8 cellular contexts compared by ENCODE assay signal in the genomic region with DNA sequence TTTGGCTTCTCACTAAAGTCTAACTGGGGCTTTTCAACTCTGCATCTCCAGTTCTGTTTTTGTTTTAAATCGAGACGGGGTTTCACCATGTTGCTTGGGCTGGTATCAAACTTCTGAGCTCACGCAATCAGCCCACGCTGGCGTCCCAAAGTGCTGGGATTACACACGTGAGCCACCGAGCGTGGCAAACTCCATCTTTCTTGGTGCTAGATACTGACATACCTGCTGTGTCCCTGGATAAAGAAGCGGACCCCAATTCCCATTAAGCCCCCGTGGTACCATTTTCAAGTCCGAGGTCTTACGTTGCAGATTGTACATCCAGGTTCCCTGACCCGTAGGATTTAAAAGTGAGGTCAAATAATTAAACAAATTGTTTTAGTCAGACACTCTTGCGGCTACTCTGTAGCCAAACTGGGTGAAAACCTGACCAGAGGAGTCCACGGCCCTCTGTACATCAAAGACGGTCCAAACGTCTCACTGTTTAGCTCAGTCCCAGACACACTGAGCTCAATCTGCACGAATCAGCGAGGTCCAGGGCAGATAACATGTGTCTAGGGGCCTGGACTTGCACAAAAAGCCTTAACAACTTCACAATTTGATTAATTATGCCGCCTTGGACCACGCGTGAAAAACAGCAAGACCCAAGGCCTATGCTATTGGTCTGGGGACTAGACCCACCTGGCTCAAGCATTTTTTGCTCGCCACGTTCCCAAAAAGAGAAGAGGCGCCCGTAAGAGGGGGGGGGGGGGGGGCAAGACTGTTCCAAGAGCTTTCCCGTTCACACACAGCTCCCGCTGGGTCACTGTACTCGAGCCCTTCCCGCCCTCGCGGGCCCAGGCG. TPM values are rescaled to one million over a fixed set of nuclear protein-coding genes. Genes with fewer than 3 reads are reported as not detected.
DNase-seq lines count a peak whose midpoint lies in the region; ATAC-seq and TF ChIP-seq lines count a peak whose summit lies in the region.

No MANE protein-coding gene starts in this region.

- H3K4me1 ChIP-seq in RWPE2 (ENCODE audit: insufficient read depth, poor library complexity, severe bottlenecking), result peaks cover 23% of the 10 kb centered on the region
- peaks cover 5% of the 10 kb centered on the region for H3K4me1 ChIP-seq in ectodermal cell (ENCODE audit: control insufficient read depth, insufficient read depth, low read length)
- H3K4me1 ChIP-seq in mesendoderm (ENCODE audit: control insufficient read depth, low read depth, low read length), result no peaks in the 10 kb centered on the region
- peaks cover 40% of the 10 kb centered on the region for H3K4me1 ChIP-seq in testis

- H3K4me3 ChIP-seq in AG10803 (ENCODE audit: low read length) (peak overlapping the region; percentile 99), RWPE2 (ENCODE audit: severe bottlenecking) (peak overlapping the region; percentile 95), ectodermal cell (ENCODE audit: insufficient read depth, low read depth, low read length) (peak overlapping the region; percentile 100), mesendoderm (ENCODE audit: low read length) (peak overlapping the region; percentile 74), testis (peak overlapping the region; percentile 85 to 100)

- peak overlapping the region; percentile 96 for H3K56ac ChIP-seq in mesendoderm (ENCODE audit: low read length)

- no peak overlapping the region for H2BK5ac ChIP-seq in mesendoderm (ENCODE audit: low read length)

- H3K79me1 ChIP-seq in mesendoderm (ENCODE audit: low read length), result peaks cover 13% of the 10 kb centered on the region

- intact Hi-C loops in testis (cut with DNase I; ENCODE audit: low total_unique reads), result no loop called here

- H3K27me3 ChIP-seq in RWPE2 (ENCODE audit: insufficient read depth, poor library complexity, severe bottlenecking) (no peaks in the 10 kb centered on the region), ectodermal cell (ENCODE audit: control insufficient read depth, insufficient read depth, low read length, poor library complexity, severe bottlenecking) (no peaks in the 10 kb centered on the region), mesendoderm (ENCODE audit: insufficient read depth, low read length, poor library complexity) (no peaks in the 10 kb centered on the region), testis (no peaks in the 10 kb centered on the region)

- peak overlapping the region; percentile 98 for H3K9ac ChIP-seq in mesendoderm (ENCODE audit: low read length)

- no peak overlapping the region for H2BK15ac ChIP-seq in mesendoderm (replicated peaks; ENCODE audit: low read depth)

- peak overlapping the region; percentile 62 for H2BK120ac ChIP-seq in mesendoderm (ENCODE audit: low read depth, low read length)

- H3K79me2 ChIP-seq in mesendoderm (ENCODE audit: control insufficient read depth, insufficient read depth, low read length), result peaks cover 64% of the 10 kb centered on the region

- no peaks in the 10 kb centered on the region for H3K9me3 ChIP-seq in RWPE2 (ENCODE audit: severe bottlenecking)
- no peaks in the 10 kb centered on the region for H3K9me3 ChIP-seq in ectodermal cell (ENCODE audit: control insufficient read depth, low read length)
- no peaks in the 10 kb centered on the region for H3K9me3 ChIP-seq in testis

- TF ChIP-seq CTCF in AG10803 (conservative IDR thresholded peaks at IDR 0.05; ENCODE audit: low read length) (no peak), GM20000 (IDR thresholded peaks at IDR 0.05; ENCODE audit: extremely low read depth, missing control alignments) (no peak), RWPE2 (IDR thresholded peaks at IDR 0.05; ENCODE audit: poor library complexity, severe bottlenecking) (no peak), testis (IDR thresholded peaks at IDR 0.05) (no peak)

- H3K36me3 ChIP-seq in RWPE2 (ENCODE audit: low read depth), result peaks cover 53% of the 10 kb centered on the region
- H3K36me3 ChIP-seq in ectodermal cell (ENCODE audit: control insufficient read depth, insufficient read depth, low read length), result peaks cover 7% of the 10 kb centered on the region
- H3K36me3 ChIP-seq in mesendoderm (ENCODE audit: control insufficient read depth, insufficient read depth, low read length), result peaks cover 3% of the 10 kb centered on the region
- no peaks in the 10 kb centered on the region for H3K36me3 ChIP-seq in testis (ENCODE audit: low read depth, missing control alignments)

- H3K18ac ChIP-seq in mesendoderm (ENCODE audit: low read length), result peak overlapping the region; percentile 82

- in situ Hi-C loops in KBM-7 (cut with MboI; ENCODE audit: low pct_unique_long_range_greater_than_20kb, low sequenced_read_pairs), result no loop called here

- WGBS in ectodermal cell, 2 experiments, result 25 to 26% methylated on average over 33 of the region's 33 CpGs
- WGBS in mesendoderm (ENCODE audit: extremely low coverage, insufficient coverage, low lambda C conversion rate), result no CpG with 5 or more reads among the region's 33 CpGs
- WGBS in testis, 2 donors, result 8 to 11% methylated on average over 22 to 33 of the region's 33 CpGs

- H3K4ac ChIP-seq in mesendoderm (ENCODE audit: low read depth, low read length), result peak overlapping the region; percentile 93

- ATAC-seq in RWPE2 (ENCODE audit: low read depth) (peak; percentile 4; the same call in 1 of the 3 replicates), GM19035 (IDR thresholded peaks at IDR 0.05; ENCODE audit: unreplicated experiment) (no peak)

- peak overlapping the region; percentile 95 for H3K4me2 ChIP-seq in mesendoderm (ENCODE audit: low read length)

- H4K8ac ChIP-seq in mesendoderm (ENCODE audit: low read depth, low read length), result peak overlapping the region; percentile 57

- DNase-seq in AG10803 (ENCODE audit: low read depth) (peak; percentile 41), GM20000 (ENCODE audit: low spot score) (peak; percentile 43), RWPE2 (ENCODE audit: low spot score) (no peak), mesendoderm (peak; percentile 11), testis (peak; percentile 60), KBM-7 (no peak)

- H3K27ac ChIP-seq in RWPE2 (ENCODE audit: poor library complexity, severe bottlenecking), result peak overlapping the region; percentile 75
- H3K27ac ChIP-seq in ectodermal cell (ENCODE audit: insufficient read depth, low read depth, low read length, poor library complexity, severe bottlenecking), result peak overlapping the region; percentile 97
- H3K27ac ChIP-seq in mesendoderm (ENCODE audit: low read depth, low read length), result peak overlapping the region; percentile 70
- peak overlapping the region; percentile 98 to 100 for H3K27ac ChIP-seq in testis

- H3K23ac ChIP-seq in mesendoderm (ENCODE audit: low read length), result peak overlapping the region; percentile 54

- H2AK5ac ChIP-seq in mesendoderm (ENCODE audit: low read length), result peak overlapping the region; percentile 86

- peak overlapping the region; percentile 5 for H4K5ac ChIP-seq in mesendoderm (ENCODE audit: low read length)

- no peak for TF ChIP-seq POLR2A in testis (IDR thresholded peaks at IDR 0.05)

RNA-seq across cellular contexts. Expression of a gene that starts 0.7 kb away (rescaled TPM):
- polyA plus RNA-seq in ectodermal cell (2013, experiment 1 of 4), result 228 TPM
- 202 TPM for polyA plus RNA-seq in ectodermal cell (2013, experiment 2 of 4)
- 154 TPM for polyA plus RNA-seq in ectodermal cell (2013, experiment 3 of 4)
- 171 TPM for polyA plus RNA-seq in ectodermal cell (2013, experiment 4 of 4)
- 230 TPM for polyA plus RNA-seq in mesendoderm (2013, experiment 1 of 2)
- 230 TPM for polyA plus RNA-seq in mesendoderm (2013, experiment 2 of 2)
- total RNA-seq in testis, result 100 to 1,000 TPM; 146 to 149 TPM
- polyA plus RNA-seq in testis (ENCODE audit: insufficient read depth, low read depth, low replicate concordance), result 256 TPM

RNA-seq across cellular contexts. Expression of a gene that starts 22.9 kb away (rescaled TPM):
- polyA plus RNA-seq in ectodermal cell (2013, experiment 1 of 4), result 54.2 TPM
- 52.9 TPM for polyA plus RNA-seq in ectodermal cell (2013, experiment 2 of 4)
- polyA plus RNA-seq in ectodermal cell (2013, experiment 3 of 4), result 43.7 TPM
- 52.9 TPM for polyA plus RNA-seq in ectodermal cell (2013, experiment 4 of 4)
- 35.3 TPM for polyA plus RNA-seq in mesendoderm (2013, experiment 1 of 2)
- polyA plus RNA-seq in mesendoderm (2013, experiment 2 of 2), result 36.5 TPM
- 10 to 100 TPM; 35.4 to 38.5 TPM for total RNA-seq in testis
- polyA plus RNA-seq in testis (ENCODE audit: insufficient read depth, low read depth, low replicate concordance), result 57.8 TPM

RNA-seq across cellular contexts. Expression of a gene that starts 52.1 kb away (rescaled TPM):
- 28.2 TPM for polyA plus RNA-seq in ectodermal cell (2013, experiment 1 of 4)
- 28.9 TPM for polyA plus RNA-seq in ectodermal cell (2013, experiment 2 of 4)
- 16.5 TPM for polyA plus RNA-seq in ectodermal cell (2013, experiment 3 of 4)
- 17.8 TPM for polyA plus RNA-seq in ectodermal cell (2013, experiment 4 of 4)
- 15.3 TPM for polyA plus RNA-seq in mesendoderm (2013, experiment 1 of 2)
- polyA plus RNA-seq in mesendoderm (2013, experiment 2 of 2), result 15.4 TPM
- total RNA-seq in testis, result 10 to 100 TPM; 16.2 to 16.3 TPM
- polyA plus RNA-seq in testis (ENCODE audit: insufficient read depth, low read depth, low replicate concordance), result 17.1 TPM

Comparison
In these comparisons a context has a peak if more than half of its experiments do, and no peak if none do; other contexts are left out.
1. DNase-seq: peak in AG10803 (single experiment), GM20000 (single experiment), mesendoderm (single experiment) and testis (single experiment); none in RWPE2 (single experiment) and KBM-7 (single experiment).
2. Peak in every context shown above with its lines, with median percentiles within 50 percentile points of each other: H3K4me3 ChIP-seq and H3K27ac ChIP-seq.